8 cellular contexts compared by ENCODE assay signal in the genomic region with DNA sequence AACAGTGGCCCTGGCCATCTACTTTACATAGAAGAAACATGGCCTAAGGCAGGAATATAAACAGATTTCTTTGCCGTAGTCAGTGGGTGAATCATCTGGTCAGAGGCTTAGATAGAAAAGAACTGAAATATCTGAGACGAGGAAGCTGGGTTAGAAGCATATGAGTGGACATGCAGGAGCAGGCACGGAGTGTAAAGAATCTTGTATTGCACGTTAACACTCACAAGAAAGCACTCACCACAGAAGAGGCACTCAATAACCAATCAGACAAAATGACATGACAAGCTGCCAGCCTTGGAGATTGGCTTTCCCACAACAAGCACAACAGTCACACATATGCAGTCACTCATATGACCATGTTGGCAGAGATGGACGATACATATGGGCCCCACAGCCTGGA. TPM values are rescaled to one million over a fixed set of nuclear protein-coding genes. Genes with fewer than 3 reads are reported as not detected.
"Had no signal": no experiment of that assay in that cellular context is flagged by ENCODE, and none has a peak within 500 bp of the region (broad histone marks: within the 10 kb centered on the region; RNA-seq: fewer than 3 reads in every experiment).

No MANE protein-coding gene starts in this region.

RNA-seq across cellular contexts. Expression of gene ANKRD30BL, which starts 31.1 kb away (rescaled TPM):
- total RNA-seq: subcutaneous adipose tissue, suprapubic skin, thoracic aorta, tibial nerve, transverse colon, upper lobe of left lung, upper lobe of right lung had no signal
- polyA plus RNA-seq: urinary bladder had no signal
